In genomic region chr11:22359295-22359694, GRCh38 we compare ENCODE assay signal across 21 cellular contexts. TPM values are rescaled to one million over a fixed set of nuclear protein-coding genes. Genes with fewer than 3 reads are reported as not detected.
"Had no signal": no experiment of that assay in that cellular context is flagged by ENCODE, and none has a peak within 500 bp of the region (broad histone marks: within the 10 kb centered on the region; RNA-seq: fewer than 3 reads in every experiment).

No MANE protein-coding gene starts in this region.

- ATAC-seq: K562 had no signal

- H3K27ac ChIP-seq: HL-60, KMS-11 had no signal

- H3K36me3 Mint-ChIP-seq: IgD-negative memory B cell had no signal

- H3K4me3 ChIP-seq: K562 had no signal

- H3K9me3 ChIP-seq: SK-N-SH had no signal

- FAIRE-seq: HTR-8/SVneo, K562, RCC 7860 had no signal

- DNase-seq: Kasumi-1, MM.1S, NCI-H1092 treated with DMSO at 0.1 percent for 48 hours, NCI-H1436, NCI-H187, NCI-H2029, NCI-H2081 treated with DMSO at 0.1 percent for 48 hours, NCI-H2171, NCI-H226, NCI-H446, NCI-H510A, NCI-H524 treated with DMSO at 0.1 percent for 48 hours, Right ventricle myocardium superior, SK-N-SH had no signal

- H3K4me1 Mint-ChIP-seq: IgD-negative memory B cell had no signal

- H3K9me3 Mint-ChIP-seq: IgD-negative memory B cell had no signal

- H3K4me3 Mint-ChIP-seq: IgD-negative memory B cell had no signal

- H3K27ac Mint-ChIP-seq: IgD-negative memory B cell had no signal

RNA-seq across cellular contexts. Expression of gene SLC17A6, which starts 21.1 kb away (rescaled TPM):
- total RNA-seq: K562, M059J, Right ventricle myocardium superior had no signal
- polyA plus RNA-seq: IgD-negative memory B cell, K562, SK-N-SH had no signal
